ENCODE assay signal across 1 cellular context in genomic region chr3:141814375-141814774, GRCh38.
TF ChIP-seq lines count a peak whose summit lies in the region.

No MANE protein-coding gene starts in this region.

TF ChIP-seq in HEK293, 187 proteins besides CTCF, POLR2A, EP300 and RAD21 (continued from another document):
- no peak for TF ChIP-seq ZNF362 (tag by site-specific recombination; IDR thresholded peaks at IDR 0.05)
- TF ChIP-seq WT1 (tag by site-specific recombination; IDR thresholded peaks at IDR 0.05): no peak
- no peak for TF ChIP-seq PRDM1 (tag by site-specific recombination; IDR thresholded peaks at IDR 0.05)
- TF ChIP-seq GFI1B (tag by site-specific recombination; IDR thresholded peaks at IDR 0.05): no peak
- TF ChIP-seq ZNF560 (tag by site-specific recombination; IDR thresholded peaks at IDR 0.05; ENCODE audit: borderline replicate concordance): no peak
- no peak for TF ChIP-seq MZF1 (tag by site-specific recombination; IDR thresholded peaks at IDR 0.05; ENCODE audit: borderline replicate concordance)
- TF ChIP-seq ZNF146 (tag by site-specific recombination; IDR thresholded peaks at IDR 0.05): peak; percentile 51; the same call in 1 of the 2 replicates
TF ChIP-seq in HEK293: peak in this region for 1.
